Comparison of ENCODE assay signal across 8 cellular contexts in genomic region chr15:58987036-58987435, GRCh38. TPM values are rescaled to one million over a fixed set of nuclear protein-coding genes. Genes with fewer than 3 reads are reported as not detected.
DNase-seq lines count a peak whose midpoint lies in the region; ATAC-seq and TF ChIP-seq lines count a peak whose summit lies in the region.

No MANE protein-coding gene starts in this region.

- DNase-seq in AG04450 (ENCODE audit: low read depth, low spot score) (no peak), H7 (no peak), iris pigment epithelial cell (ENCODE audit: low read depth) (peak; percentile 41), testis (no peak)
- no peak for DNase-seq in activated CD8-positive, alpha-beta memory T cell treated with anti-CD3 and anti-CD28 coated beads for 24 hours

- peaks cover 3% of the 10 kb centered on the region for H3K4me1 ChIP-seq in testis

- peak overlapping the region; percentile 99 for H3K4me3 Mint-ChIP-seq in activated T-helper 17 cell treated with anti-CD3 and anti-CD28 coated beads, Interleukin-2, amount 50 U/mL, for 72 hours

- H3K9me3 Mint-ChIP-seq in activated T-helper 17 cell treated with anti-CD3 and anti-CD28 coated beads, Interleukin-2, amount 50 U/mL, for 72 hours, result no peaks in the 10 kb centered on the region

- no peak overlapping the region for H3K27ac ChIP-seq in AG04450 (ENCODE audit: low read depth, low read length)
- peak overlapping the region; percentile 83 to 95 for H3K27ac ChIP-seq in testis

- no peak for TF ChIP-seq POLR2A in testis (IDR thresholded peaks at IDR 0.05)

- H3K27me3 Mint-ChIP-seq in activated T-helper 17 cell treated with anti-CD3 and anti-CD28 coated beads, Interleukin-2, amount 50 U/mL, for 72 hours, result no peaks in the 10 kb centered on the region

- no peaks in the 10 kb centered on the region; the same call in none of the 2 replicates for H3K36me3 ChIP-seq in H7 (replicated peaks; ENCODE audit: control insufficient read depth, insufficient read depth, low read length)
- no peaks in the 10 kb centered on the region for H3K36me3 ChIP-seq in testis (ENCODE audit: low read depth, missing control alignments)

- TF ChIP-seq CTCF in AG04450 (IDR thresholded peaks at IDR 0.05; ENCODE audit: low read depth, low read length) (no peak), testis (IDR thresholded peaks at IDR 0.05) (no peak)

- peaks cover 29% of the 10 kb centered on the region for H3K4me1 Mint-ChIP-seq in activated T-helper 17 cell treated with anti-CD3 and anti-CD28 coated beads, Interleukin-2, amount 50 U/mL, for 72 hours

- no peaks in the 10 kb centered on the region for H3K27me3 ChIP-seq in AG04450 (ENCODE audit: control insufficient read depth, insufficient read depth, low read length)
- no peaks in the 10 kb centered on the region for H3K27me3 ChIP-seq in H7 (ENCODE audit: control insufficient read depth, insufficient read depth, low read length)
- no peaks in the 10 kb centered on the region for H3K27me3 ChIP-seq in testis

- CTCF ChIA-PET in AG04450 (lab: Charles Lee), result interaction anchor here (0.6 to 1.0 kb wide), 3 partner anchors 139 to 917 kb away, joined by 3 read pairs; no protein-coding TSS in a partner anchor

- no peaks in the 10 kb centered on the region; the same call in 1 of the 2 replicates for H3K9me3 ChIP-seq in AG04450 (ENCODE audit: control insufficient read depth, insufficient read depth, low read length)
- no peaks in the 10 kb centered on the region for H3K9me3 ChIP-seq in testis

- 10 to 12% methylated on average over 9 of the region's 9 CpGs for WGBS in testis, 2 donors

- H3K4me3 ChIP-seq in AG04450 (ENCODE audit: low read depth, low read length) (peak overlapping the region; percentile 99), H7 (ENCODE audit: insufficient read depth, low read depth, low read length) (peak overlapping the region; percentile 96), testis (peak overlapping the region; percentile 90 to 94)

- peak overlapping the region; percentile 99 for H3K27ac Mint-ChIP-seq in activated T-helper 17 cell treated with anti-CD3 and anti-CD28 coated beads, Interleukin-2, amount 50 U/mL, for 72 hours

- peaks cover 39% of the 10 kb centered on the region for H3K36me3 Mint-ChIP-seq in activated T-helper 17 cell treated with anti-CD3 and anti-CD28 coated beads, Interleukin-2, amount 50 U/mL, for 72 hours (ENCODE audit: low read depth)

- intact Hi-C loops in testis (cut with DNase I; ENCODE audit: low total_unique reads), result loop anchor here (10.0 kb wide), 1 partner anchor 508 kb away; no protein-coding TSS in a partner anchor

- POLR2A ChIA-PET in AG04450 (lab: Yijun Ruan, JAX), result interaction anchor here (0.7 kb wide), 1 partner anchor 542 kb away, joined by 3 read pairs; no protein-coding TSS in a partner anchor

- no peak for ATAC-seq in activated T-helper 17 cell treated with anti-CD3 and anti-CD28 coated beads, Interleukin-2, amount 50 U/mL, for 72 hours (replicated peaks)
- ATAC-seq in GM19023 (IDR thresholded peaks at IDR 0.05; ENCODE audit: unreplicated experiment) (no peak), GM19397 (IDR thresholded peaks at IDR 0.05; ENCODE audit: unreplicated experiment) (no peak)

RNA-seq across cellular contexts. Expression of gene RNF111, which starts 0.4 kb away (rescaled TPM):
- polyA plus RNA-seq in AG04450 (2011; rRNA removed) (23.7 and 24.4 TPM in 2 replicates), testis (ENCODE audit: insufficient read depth, low read depth, low replicate concordance) (23.1 TPM)
- 86.0 and 97.3 TPM in 2 replicates for polyA minus RNA-seq in AG04450 (2011; rRNA and poly(A)+ RNA removed)
- total RNA-seq in H7 (2014; rRNA removed; shearing (Covaris generic)), result 13.8 and 19.0 TPM in 2 replicates
- total RNA-seq in activated T-helper 17 cell treated with anti-CD3 and anti-CD28 coated beads, Interleukin-2, amount 50 U/mL, for 72 hours, result 10 to 100 TPM; 28.9 to 46.2 TPM
- total RNA-seq in testis, result 10 to 100 TPM; 26.8 to 32.8 TPM

RNA-seq across cellular contexts. Expression of gene SLTM, which starts 53.6 kb away (rescaled TPM):
- polyA plus RNA-seq in AG04450 (2011; rRNA removed) (36.2 and 38.3 TPM in 2 replicates), testis (ENCODE audit: insufficient read depth, low read depth, low replicate concordance) (29.7 TPM)
- polyA minus RNA-seq in AG04450 (2011; rRNA and poly(A)+ RNA removed), result 39.2 and 57.0 TPM in 2 replicates
- total RNA-seq in H7 (2014; rRNA removed; shearing (Covaris generic)), result 56.4 and 69.7 TPM in 2 replicates
- total RNA-seq in activated T-helper 17 cell treated with anti-CD3 and anti-CD28 coated beads, Interleukin-2, amount 50 U/mL, for 72 hours, result 10 to 100 TPM; 62.8 to 94.6 TPM
- total RNA-seq in testis, result 100 to 1,000 TPM in 1 of 2 donors, 10 to 100 TPM in 1; 92.7 to 116 TPM
